1 cellular context compared by ENCODE assay signal in genomic region chr6:5084192-5084786, GRCh38.
TF ChIP-seq lines count a peak whose summit lies in the region.

No MANE protein-coding gene starts in this region.

TF ChIP-seq in K562, 482 proteins besides CTCF, POLR2A, EP300 and RAD21 (continued from another document and continues in another):
- TF ChIP-seq, protein P1, sequence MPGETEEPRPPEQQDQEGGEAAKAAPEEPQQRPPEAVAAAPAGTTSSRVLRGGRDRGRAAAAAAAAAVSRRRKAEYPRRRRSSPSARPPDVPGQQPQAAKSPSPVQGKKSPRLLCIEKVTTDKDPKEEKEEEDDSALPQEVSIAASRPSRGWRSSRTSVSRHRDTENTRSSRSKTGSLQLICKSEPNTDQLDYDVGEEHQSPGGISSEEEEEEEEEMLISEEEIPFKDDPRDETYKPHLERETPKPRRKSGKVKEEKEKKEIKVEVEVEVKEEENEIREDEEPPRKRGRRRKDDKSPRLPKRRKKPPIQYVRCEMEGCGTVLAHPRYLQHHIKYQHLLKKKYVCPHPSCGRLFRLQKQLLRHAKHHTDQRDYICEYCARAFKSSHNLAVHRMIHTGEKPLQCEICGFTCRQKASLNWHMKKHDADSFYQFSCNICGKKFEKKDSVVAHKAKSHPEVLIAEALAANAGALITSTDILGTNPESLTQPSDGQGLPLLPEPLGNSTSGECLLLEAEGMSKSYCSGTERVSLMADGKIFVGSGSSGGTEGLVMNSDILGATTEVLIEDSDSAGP (CRISPR knock-in tag; IDR thresholded peaks at IDR 0.05) = no peak
- TF ChIP-seq, protein P2, sequence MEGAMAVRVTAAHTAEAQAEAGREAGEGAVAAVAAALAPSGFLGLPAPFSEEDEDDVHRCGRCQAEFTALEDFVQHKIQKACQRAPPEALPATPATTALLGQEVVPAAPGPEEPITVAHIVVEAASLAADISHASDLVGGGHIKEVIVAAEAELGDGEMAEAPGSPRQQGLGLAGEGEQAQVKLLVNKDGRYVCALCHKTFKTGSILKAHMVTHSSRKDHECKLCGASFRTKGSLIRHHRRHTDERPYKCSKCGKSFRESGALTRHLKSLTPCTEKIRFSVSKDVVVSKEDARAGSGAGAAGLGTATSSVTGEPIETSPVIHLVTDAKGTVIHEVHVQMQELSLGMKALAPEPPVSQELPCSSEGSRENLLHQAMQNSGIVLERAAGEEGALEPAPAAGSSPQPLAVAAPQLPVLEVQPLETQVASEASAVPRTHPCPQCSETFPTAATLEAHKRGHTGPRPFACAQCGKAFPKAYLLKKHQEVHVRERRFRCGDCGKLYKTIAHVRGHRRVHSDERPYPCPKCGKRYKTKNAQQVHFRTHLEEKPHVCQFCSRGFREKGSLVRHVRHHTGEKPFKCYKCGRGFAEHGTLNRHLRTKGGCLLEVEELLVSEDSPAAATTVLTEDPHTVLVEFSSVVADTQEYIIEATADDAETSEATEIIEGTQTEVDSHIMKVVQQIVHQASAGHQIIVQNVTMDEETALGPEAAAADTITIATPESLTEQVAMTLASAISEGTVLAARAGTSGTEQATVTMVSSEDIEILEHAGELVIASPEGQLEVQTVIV (CRISPR knock-in tag; IDR thresholded peaks at IDR 0.05; ENCODE audit: borderline replicate concordance) = no peak
- TF ChIP-seq CTCFL (IDR thresholded peaks at IDR 0.05; ENCODE audit: borderline replicate concordance, insufficient read depth, low read depth, low read length, poor library complexity, severe bottlenecking) (no peak), ZEB2 (IDR thresholded peaks at IDR 0.05) (no peak), CREM (IDR thresholded peaks at IDR 0.05; ENCODE audit: low read depth) (no peak), ZNF512 (tag; IDR thresholded peaks at IDR 0.05) (no peak), E2F4 (CRISPR knock-in tag; IDR thresholded peaks at IDR 0.05; ENCODE audit: low read depth) (no peak), DLX4 (CRISPR knock-in tag; IDR thresholded peaks at IDR 0.05) (no peak), SMAD4 (CRISPR knock-in tag; conservative IDR thresholded peaks at IDR 0.05) (no peak), NEUROD1 (IDR thresholded peaks at IDR 0.05; ENCODE audit: borderline replicate concordance, low read depth, low read length, partially characterized antibody) (no peak), PPARD (CRISPR knock-in tag; IDR thresholded peaks at IDR 0.05) (no peak), KDM1A (IDR thresholded peaks at IDR 0.05) (no peak), YBX1 (IDR thresholded peaks at IDR 0.05) (no peak), DNMT1 (IDR thresholded peaks at IDR 0.05) (no peak), HDAC8 (tag; IDR thresholded peaks at IDR 0.05) (no peak), E2F6 (IDR thresholded peaks at IDR 0.05; ENCODE audit: borderline replicate concordance in 1 of 2, extremely low read depth in 1 of 2, insufficient read depth in 1 of 2, insufficient read length in 1 of 2, low read depth in 1 of 2, low read length in 1 of 2, poor library complexity in 1 of 2, severe bottlenecking in 1 of 2) (peak in 1 of 2 experiments; percentile 12), RBM39 (optimal IDR thresholded peaks at IDR 0.05; ENCODE audit: low read depth, low read length) (no peak), KDM5B (IDR thresholded peaks at IDR 0.05; ENCODE audit: insufficient replicate concordance, low read depth, low read length) (peak; percentile 58), HNRNPL (IDR thresholded peaks at IDR 0.05; ENCODE audit: low read depth, low read length) (no peak), RBM34 (IDR thresholded peaks at IDR 0.05; ENCODE audit: borderline replicate concordance, insufficient read depth, low read length) (no peak), BCL6 (CRISPR knock-in tag; IDR thresholded peaks at IDR 0.05) (no peak), FOS (IDR thresholded peaks at IDR 0.05; ENCODE audit: extremely low read depth, insufficient read length) (no peak), MECOM (CRISPR knock-in tag; IDR thresholded peaks at IDR 0.05) (no peak)
- TF ChIP-seq, protein P3, sequence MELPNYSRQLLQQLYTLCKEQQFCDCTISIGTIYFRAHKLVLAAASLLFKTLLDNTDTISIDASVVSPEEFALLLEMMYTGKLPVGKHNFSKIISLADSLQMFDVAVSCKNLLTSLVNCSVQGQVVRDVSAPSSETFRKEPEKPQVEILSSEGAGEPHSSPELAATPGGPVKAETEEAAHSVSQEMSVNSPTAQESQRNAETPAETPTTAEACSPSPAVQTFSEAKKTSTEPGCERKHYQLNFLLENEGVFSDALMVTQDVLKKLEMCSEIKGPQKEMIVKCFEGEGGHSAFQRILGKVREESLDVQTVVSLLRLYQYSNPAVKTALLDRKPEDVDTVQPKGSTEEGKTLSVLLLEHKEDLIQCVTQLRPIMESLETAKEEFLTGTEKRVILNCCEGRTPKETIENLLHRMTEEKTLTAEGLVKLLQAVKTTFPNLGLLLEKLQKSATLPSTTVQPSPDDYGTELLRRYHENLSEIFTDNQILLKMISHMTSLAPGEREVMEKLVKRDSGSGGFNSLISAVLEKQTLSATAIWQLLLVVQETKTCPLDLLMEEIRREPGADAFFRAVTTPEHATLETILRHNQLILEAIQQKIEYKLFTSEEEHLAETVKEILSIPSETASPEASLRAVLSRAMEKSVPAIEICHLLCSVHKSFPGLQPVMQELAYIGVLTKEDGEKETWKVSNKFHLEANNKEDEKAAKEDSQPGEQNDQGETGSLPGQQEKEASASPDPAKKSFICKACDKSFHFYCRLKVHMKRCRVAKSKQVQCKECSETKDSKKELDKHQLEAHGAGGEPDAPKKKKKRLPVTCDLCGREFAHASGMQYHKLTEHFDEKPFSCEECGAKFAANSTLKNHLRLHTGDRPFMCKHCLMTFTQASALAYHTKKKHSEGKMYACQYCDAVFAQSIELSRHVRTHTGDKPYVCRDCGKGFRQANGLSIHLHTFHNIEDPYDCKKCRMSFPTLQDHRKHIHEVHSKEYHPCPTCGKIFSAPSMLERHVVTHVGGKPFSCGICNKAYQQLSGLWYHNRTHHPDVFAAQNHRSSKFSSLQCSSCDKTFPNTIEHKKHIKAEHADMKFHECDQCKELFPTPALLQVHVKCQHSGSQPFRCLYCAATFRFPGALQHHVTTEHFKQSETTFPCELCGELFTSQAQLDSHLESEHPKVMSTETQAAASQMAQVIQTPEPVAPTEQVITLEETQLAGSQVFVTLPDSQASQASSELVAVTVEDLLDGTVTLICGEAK (IDR thresholded peaks at IDR 0.05) = no peak
- TF ChIP-seq, protein P3 (CRISPR knock-in tag; IDR thresholded peaks at IDR 0.05) = no peak
- TF ChIP-seq, protein P4, sequence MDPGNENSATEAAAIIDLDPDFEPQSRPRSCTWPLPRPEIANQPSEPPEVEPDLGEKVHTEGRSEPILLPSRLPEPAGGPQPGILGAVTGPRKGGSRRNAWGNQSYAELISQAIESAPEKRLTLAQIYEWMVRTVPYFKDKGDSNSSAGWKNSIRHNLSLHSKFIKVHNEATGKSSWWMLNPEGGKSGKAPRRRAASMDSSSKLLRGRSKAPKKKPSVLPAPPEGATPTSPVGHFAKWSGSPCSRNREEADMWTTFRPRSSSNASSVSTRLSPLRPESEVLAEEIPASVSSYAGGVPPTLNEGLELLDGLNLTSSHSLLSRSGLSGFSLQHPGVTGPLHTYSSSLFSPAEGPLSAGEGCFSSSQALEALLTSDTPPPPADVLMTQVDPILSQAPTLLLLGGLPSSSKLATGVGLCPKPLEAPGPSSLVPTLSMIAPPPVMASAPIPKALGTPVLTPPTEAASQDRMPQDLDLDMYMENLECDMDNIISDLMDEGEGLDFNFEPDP (CRISPR knock-in tag; IDR thresholded peaks at IDR 0.05) = no peak
- TF ChIP-seq, protein P5, sequence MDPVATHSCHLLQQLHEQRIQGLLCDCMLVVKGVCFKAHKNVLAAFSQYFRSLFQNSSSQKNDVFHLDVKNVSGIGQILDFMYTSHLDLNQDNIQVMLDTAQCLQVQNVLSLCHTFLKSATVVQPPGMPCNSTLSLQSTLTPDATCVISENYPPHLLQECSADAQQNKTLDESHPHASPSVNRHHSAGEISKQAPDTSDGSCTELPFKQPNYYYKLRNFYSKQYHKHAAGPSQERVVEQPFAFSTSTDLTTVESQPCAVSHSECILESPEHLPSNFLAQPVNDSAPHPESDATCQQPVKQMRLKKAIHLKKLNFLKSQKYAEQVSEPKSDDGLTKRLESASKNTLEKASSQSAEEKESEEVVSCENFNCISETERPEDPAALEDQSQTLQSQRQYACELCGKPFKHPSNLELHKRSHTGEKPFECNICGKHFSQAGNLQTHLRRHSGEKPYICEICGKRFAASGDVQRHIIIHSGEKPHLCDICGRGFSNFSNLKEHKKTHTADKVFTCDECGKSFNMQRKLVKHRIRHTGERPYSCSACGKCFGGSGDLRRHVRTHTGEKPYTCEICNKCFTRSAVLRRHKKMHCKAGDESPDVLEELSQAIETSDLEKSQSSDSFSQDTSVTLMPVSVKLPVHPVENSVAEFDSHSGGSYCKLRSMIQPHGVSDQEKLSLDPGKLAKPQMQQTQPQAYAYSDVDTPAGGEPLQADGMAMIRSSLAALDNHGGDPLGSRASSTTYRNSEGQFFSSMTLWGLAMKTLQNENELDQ (CRISPR knock-in tag; IDR thresholded peaks at IDR 0.05; ENCODE audit: borderline replicate concordance) = no peak
- TF ChIP-seq, protein P6, sequence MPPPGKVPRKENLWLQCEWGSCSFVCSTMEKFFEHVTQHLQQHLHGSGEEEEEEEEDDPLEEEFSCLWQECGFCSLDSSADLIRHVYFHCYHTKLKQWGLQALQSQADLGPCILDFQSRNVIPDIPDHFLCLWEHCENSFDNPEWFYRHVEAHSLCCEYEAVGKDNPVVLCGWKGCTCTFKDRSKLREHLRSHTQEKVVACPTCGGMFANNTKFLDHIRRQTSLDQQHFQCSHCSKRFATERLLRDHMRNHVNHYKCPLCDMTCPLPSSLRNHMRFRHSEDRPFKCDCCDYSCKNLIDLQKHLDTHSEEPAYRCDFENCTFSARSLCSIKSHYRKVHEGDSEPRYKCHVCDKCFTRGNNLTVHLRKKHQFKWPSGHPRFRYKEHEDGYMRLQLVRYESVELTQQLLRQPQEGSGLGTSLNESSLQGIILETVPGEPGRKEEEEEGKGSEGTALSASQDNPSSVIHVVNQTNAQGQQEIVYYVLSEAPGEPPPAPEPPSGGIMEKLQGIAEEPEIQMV (tag; conservative IDR thresholded peaks at IDR 0.05; ENCODE audit: low read depth) = no peak
